Comparison of ENCODE assay signal across 22 cellular contexts in genomic region chr9:132699926-132700325, GRCh38.
"Had no signal": no experiment of that assay in that cellular context is flagged by ENCODE, and none has a peak within 500 bp of the region (broad histone marks: within the 10 kb centered on the region; RNA-seq: fewer than 3 reads in every experiment).

No MANE protein-coding gene starts in this region.

- H3K27ac Mint-ChIP-seq: activated T-cell treated with anti-CD3 and anti-CD28 coated beads, Interleukin-2, amount 50 U/mL, for 72 hours; nephron; stimulated activated effector memory CD8-positive, alpha-beta T cell treated with anti-CD3 and anti-CD28 coated beads, Interleukin-12 subunit alpha, Interleukin-12 subunit beta, amount 100 ng/mL, for 72 hours; T-helper 17 cell; type B pancreatic cell had no signal

- H3K4me1 Mint-ChIP-seq: central memory CD8-positive, alpha-beta T cell; nephron; stimulated activated effector memory CD8-positive, alpha-beta T cell treated with anti-CD3 and anti-CD28 coated beads, Interleukin-12 subunit alpha, Interleukin-12 subunit beta, amount 100 ng/mL, for 72 hours; T-helper 17 cell had no signal

- H3K36me3 Mint-ChIP-seq: stimulated activated effector memory CD8-positive, alpha-beta T cell treated with anti-CD3 and anti-CD28 coated beads, Interleukin-12 subunit alpha, Interleukin-12 subunit beta, amount 100 ng/mL, for 72 hours; type B pancreatic cell had no signal

- H3K4me3 Mint-ChIP-seq: activated T-cell treated with anti-CD3 and anti-CD28 coated beads, Interleukin-2, amount 50 U/mL, for 72 hours; central memory CD8-positive, alpha-beta T cell; nephron; stimulated activated effector memory CD8-positive, alpha-beta T cell treated with anti-CD3 and anti-CD28 coated beads, Interleukin-12 subunit alpha, Interleukin-12 subunit beta, amount 100 ng/mL, for 72 hours; T-helper 17 cell; type B pancreatic cell had no signal

- H3K4me3 ChIP-seq: ascending aorta, coronary artery, gastrocnemius medialis, left lung, smooth muscle cell, testis had no signal

- DNase-seq: activated CD4-positive, alpha-beta T cell treated with anti-CD3 and anti-CD28 coated beads for 1 hour; activated CD4-positive, alpha-beta T cell treated with anti-CD3 and anti-CD28 coated beads, Interleukin-2, amount 50 U/mL, for 4 hours; activated effector memory CD4-positive, alpha-beta T cell treated with anti-CD3 and anti-CD28 coated beads, Interleukin-2, amount 50 U/mL, for 16 hours; activated naive CD4-positive, alpha-beta T cell treated with anti-CD3 and anti-CD28 coated beads, Interleukin-2, amount 50 U/mL, for 16 hours; activated T-cell treated with anti-CD3 and anti-CD28 coated beads, Interleukin-2, amount 50 U/mL, for 72 hours; gastrocnemius medialis; head of caudate nucleus; left lung; midbrain; stimulated activated CD4-positive, alpha-beta T cell treated with anti-CD3 and anti-CD28 coated beads, Interleukin-4, amount 100 ng/mL, for 24 hours; T-helper 17 cell; testis; WERI-Rb-1 had no signal

- H3K27me3 Mint-ChIP-seq: type B pancreatic cell had no signal

- ATAC-seq: activated T-cell treated with anti-CD3 and anti-CD28 coated beads, Interleukin-2, amount 50 U/mL, for 72 hours; esophagus mucosa; gastrocnemius medialis; left lung; sciatic nerve; stimulated activated effector memory CD8-positive, alpha-beta T cell treated with anti-CD3 and anti-CD28 coated beads, Interleukin-12 subunit alpha, Interleukin-12 subunit beta, amount 100 ng/mL, for 72 hours; T-helper 17 cell had no signal
